9 cellular contexts compared by ENCODE assay signal in genomic region chr20:63025534-63026331, GRCh38. TPM values are rescaled to one million over a fixed set of nuclear protein-coding genes. Genes with fewer than 3 reads are reported as not detected.
DNase-seq lines count a peak whose midpoint lies in the region; ATAC-seq, FAIRE-seq and TF ChIP-seq lines count a peak whose summit lies in the region.
"Had no signal": no experiment of that assay in that cellular context is flagged by ENCODE, and none has a peak within 500 bp of the region (broad histone marks: within the 10 kb centered on the region; RNA-seq: fewer than 3 reads in every experiment).

No MANE protein-coding gene starts in this region.

- no peak for TF ChIP-seq POLR2A in H1 (IDR thresholded peaks at IDR 0.05; ENCODE audit: control extremely low read depth in 1 of 2, low read depth in 2 of 2, low read length in 2 of 2)
- no peak for TF ChIP-seq POLR2A in spleen (IDR thresholded peaks at IDR 0.05)

- H3K18ac ChIP-seq in H1 (ENCODE audit: extremely low read depth, low read length): no peak overlapping the region; the same call in 1 of the 2 replicates

- no peak for FAIRE-seq in H1 (lab: Jason Lieb, UNC)

- H3K79me2 ChIP-seq in H1 (ENCODE audit: control insufficient read depth in 1 of 2, insufficient read depth in 2 of 2, low read length in 2 of 2): no peaks in the 10 kb centered on the region

- H2BK20ac ChIP-seq in H1 (ENCODE audit: low read length): peak overlapping the region; percentile 48; the same call in 1 of the 2 replicates

- no peaks in the 10 kb centered on the region for H4K20me1 ChIP-seq in H1 (replicated peaks in 1 of 2; ENCODE audit: control insufficient read depth in 1 of 2, insufficient read depth in 2 of 2, low read length in 2 of 2)

- H3K23me2 ChIP-seq in H1 (ENCODE audit: low read depth, low read length): no peaks in the 10 kb centered on the region; the same call in 1 of the 2 replicates

- intact Hi-C loops in activated naive CD4-positive, alpha-beta T cell treated with anti-CD3 and anti-CD28 coated beads for 36 hours (cut with micrococcal nuclease): loop anchor here (2.0 kb wide), 1 partner anchor 77 kb away; no protein-coding TSS in a partner anchor
- intact Hi-C loops in spleen (cut with DNase I; ENCODE audit: low total_unique reads): no loop called here

- H2BK15ac ChIP-seq in H1 (ENCODE audit: low read length): peak overlapping the region; percentile 92; the same call in 1 of the 2 replicates

- H2BK12ac ChIP-seq in H1 (ENCODE audit: low read depth, low read length): peak overlapping the region; percentile 97; the same call in 1 of the 2 replicates

- H3K27me3 ChIP-seq in H1 (replicated peaks in 1 of 4; ENCODE audit: control insufficient read depth in 3 of 4, extremely low read depth in 1 of 4, insufficient read depth in 3 of 4, low read length in 3 of 4): peaks cover 0 to 5% (median 2%) of the 10 kb centered on the region in 4 experiments; a peak in 3 of 7 replicates
- peaks cover 7 to 98% (median 83%) of the 10 kb centered on the region in 7 donors for H3K27me3 ChIP-seq in spleen (replicated peaks in 1 of 7)

- 84% methylated on average over 39 of the region's 45 CpGs; no CpG with 5 or more reads in 1 of the 2 experiments for WGBS in H1 (ENCODE audit: extremely low coverage in 1 of 2, insufficient coverage in 1 of 2, insufficient read length in 1 of 2, insufficient replicate concordance in 2 of 2, low coverage in 1 of 2, low lambda C conversion rate in 2 of 2, missing lambda C conversion rate in 1 of 2), 2 experiments
- WGBS in spleen, 5 donors: 37 to 42% (median 40%) methylated on average over 26 to 45 of the region's 45 CpGs

- H3K4me3 ChIP-seq in H1 (ENCODE audit: extremely low read depth in 1 of 4, insufficient read depth in 2 of 4, low read depth in 3 of 4, low read length in 4 of 4) (no peak overlapping the region), spleen (peak overlapping the region in 2 of 8 donors; percentile 10 to 41)

- no peak for ATAC-seq in GM19324 (IDR thresholded peaks at IDR 0.05; ENCODE audit: low FRiP score, unreplicated experiment)

- H3K56ac ChIP-seq in H1 (replicated peaks; ENCODE audit: insufficient read length, low read depth, low read length): no peak overlapping the region

- DNase-seq in activated naive CD4-positive, alpha-beta T cell treated with anti-CD3 and anti-CD28 coated beads for 36 hours: peak; percentile 71
- no peak for DNase-seq in activated naive CD4-positive, alpha-beta T cell treated with anti-CD3 and anti-CD28 coated beads, Interleukin-2, amount 50 U/mL, for 16 hours
- no peak for DNase-seq in H1 (ENCODE audit: low read depth in 1 of 2, low spot score in 2 of 2)
- peak; percentile 74 for DNase-seq in spleen
- no peak for DNase-seq in stimulated activated CD4-positive, alpha-beta T cell treated with anti-CD3 and anti-CD28 coated beads, Interleukin-4, amount 100 ng/mL, for 4 hours
- no peak for DNase-seq in GM19240 (ENCODE audit: insufficient read length, low spot score)
- DNase-seq: activated B cell treated with CpG ODN at 0.5 μM for 24 hours had no signal

- no peak overlapping the region for H2BK120ac ChIP-seq in H1 (replicated peaks; ENCODE audit: low read depth, low read length)

- CTCF ChIA-PET in activated naive CD4-positive, alpha-beta T cell treated with anti-CD3 and anti-CD28 coated beads for 36 hours (lab: Charles Lee): interaction anchor here (1.1 to 1.4 kb wide), 2 partner anchors 53 to 73 kb away, joined by 3 to 5 read pairs; no protein-coding TSS in a partner anchor
- CTCF ChIA-PET in H1 (lab: Charles Lee; ENCODE audit: partially characterized antibody): interaction anchor here (0.9 to 2.1 kb wide), 6 partner anchors 17 to 240 kb away, joined by 3 to 8 read pairs (median 4); no protein-coding TSS in a partner anchor

- H2AFZ ChIP-seq in H1 (ENCODE audit: low read length): no peak overlapping the region

- POLR2A ChIA-PET in H1 (lab: Charles Lee; ENCODE audit: partially characterized antibody): interaction anchor here (0.5 kb wide), 1 partner anchor 26 kb away, joined by 3 read pairs; no protein-coding TSS in a partner anchor

- H3K27ac ChIP-seq in H1 (ENCODE audit: low read depth, low read length): no peak overlapping the region
- no peak overlapping the region for H3K27ac ChIP-seq in spleen

- no peak overlapping the region for H3K27ac Mint-ChIP-seq in activated naive CD4-positive, alpha-beta T cell treated with anti-CD3 and anti-CD28 coated beads for 36 hours
- H3K27ac Mint-ChIP-seq: activated B cell treated with CpG ODN at 0.5 μM for 24 hours had no signal

- no peak overlapping the region for H3K4ac ChIP-seq in H1 (replicated peaks; ENCODE audit: insufficient read length, low read depth, low read length)

- H3K23ac ChIP-seq in H1 (ENCODE audit: insufficient read length): no peak overlapping the region

- TF ChIP-seq CTCF in H1 (IDR thresholded peaks at IDR 0.05; ENCODE audit: control extremely low read depth in 1 of 3, insufficient read depth in 1 of 3, low read depth in 1 of 3, low read length in 3 of 3): no peak
- TF ChIP-seq CTCF in spleen (IDR thresholded peaks at IDR 0.05 in 8 of 11, conservative IDR thresholded peaks at IDR 0.05 in 3 of 11): no peak

- H2AK5ac ChIP-seq in H1 (ENCODE audit: low read depth, low read length): peak overlapping the region; percentile 86; the same call in 1 of the 2 replicates

- H3K9me3 ChIP-seq in H1 (ENCODE audit: insufficient read depth in 2 of 2, low read depth in 1 of 2, low read length in 1 of 2) (no peaks in the 10 kb centered on the region), spleen (peaks cover 0 to 5% (median 1%) of the 10 kb centered on the region in 8 donors)

- peak overlapping the region; percentile 21 for H3K4me3 Mint-ChIP-seq in activated naive CD4-positive, alpha-beta T cell treated with anti-CD3 and anti-CD28 coated beads for 36 hours
- H3K4me3 Mint-ChIP-seq: activated B cell treated with CpG ODN at 0.5 μM for 24 hours had no signal

- H4K8ac ChIP-seq in H1 (ENCODE audit: extremely low read depth, insufficient read depth, low read length): no peak overlapping the region; the same call in 1 of the 2 replicates

- no peaks in the 10 kb centered on the region for H3K36me3 Mint-ChIP-seq in activated naive CD4-positive, alpha-beta T cell treated with anti-CD3 and anti-CD28 coated beads for 36 hours (ENCODE audit: low read depth)

- H4K91ac ChIP-seq in H1 (replicated peaks; ENCODE audit: insufficient read length, low read length): no peak overlapping the region

- no peak overlapping the region for H4K5ac ChIP-seq in H1 (ENCODE audit: insufficient read length, low read depth, low read length)

- H3K36me3 ChIP-seq in H1 (ENCODE audit: control insufficient read depth in 2 of 4, insufficient read depth in 4 of 4, low read length in 3 of 4) (no peaks in the 10 kb centered on the region), spleen (no peaks in the 10 kb centered on the region)

- no peak for TF ChIP-seq EP300 in H1 (IDR thresholded peaks at IDR 0.05; ENCODE audit: borderline replicate concordance in 1 of 2, low read depth in 2 of 2, low read length in 2 of 2)

- H3K4me1 Mint-ChIP-seq in activated naive CD4-positive, alpha-beta T cell treated with anti-CD3 and anti-CD28 coated beads for 36 hours (ENCODE audit: low read depth): peaks cover 15% of the 10 kb centered on the region
- H3K4me1 Mint-ChIP-seq: activated B cell treated with CpG ODN at 0.5 μM for 24 hours had no signal

- no peak overlapping the region for H3K4me2 ChIP-seq in H1 (ENCODE audit: insufficient read depth in 1 of 2, low read depth in 2 of 2, low read length in 2 of 2)

- no peak overlapping the region for H3K14ac ChIP-seq in H1 (ENCODE audit: insufficient read length)

- TF ChIP-seq RAD21 in H1 (IDR thresholded peaks at IDR 0.05 in 1 of 2, conservative IDR thresholded peaks at IDR 0.05 in 1 of 2; ENCODE audit: low read depth in 2 of 2, low read length in 2 of 2): no peak

- H3K79me1 ChIP-seq in H1 (ENCODE audit: low read depth, low read length): no peaks in the 10 kb centered on the region

- H3K9ac ChIP-seq in H1 (replicated peaks in 1 of 4; ENCODE audit: extremely low read depth in 1 of 4, low read depth in 3 of 4, low read length in 3 of 4): no peak overlapping the region

- H3K4me1 ChIP-seq in H1 (replicated peaks in 1 of 4; ENCODE audit: control insufficient read depth in 3 of 4, insufficient read depth in 4 of 4, low read length in 3 of 4) (peaks cover 0 to 18% (median 11%) of the 10 kb centered on the region in 4 experiments; a peak in 5 of 7 replicates), spleen (peaks cover 8 to 27% (median 12%) of the 10 kb centered on the region in 6 donors)

- H3K27me3 Mint-ChIP-seq in activated naive CD4-positive, alpha-beta T cell treated with anti-CD3 and anti-CD28 coated beads for 36 hours (ENCODE audit: low read depth): peaks cover 8% of the 10 kb centered on the region

- H3K9me3 Mint-ChIP-seq in activated naive CD4-positive, alpha-beta T cell treated with anti-CD3 and anti-CD28 coated beads for 36 hours: no peaks in the 10 kb centered on the region
- H3K9me3 Mint-ChIP-seq: activated B cell treated with CpG ODN at 0.5 μM for 24 hours had no signal

- H2BK5ac ChIP-seq in H1 (ENCODE audit: low read depth, low read length): peak overlapping the region; percentile 16

TF ChIP-seq in PFSK-1, 5 proteins besides CTCF, POLR2A, EP300 and RAD21:
- TF ChIP-seq SIN3A (IDR thresholded peaks at IDR 0.05; ENCODE audit: borderline replicate concordance, insufficient read depth, low read length) (no peak), FOXP2 (optimal IDR thresholded peaks at IDR 0.05; ENCODE audit: borderline replicate concordance, extremely low read depth, extremely low read length, insufficient read depth) (peak; percentile 58)

TF ChIP-seq in H1, 55 proteins besides CTCF, POLR2A, EP300 and RAD21 (continues in another document):
- TF ChIP-seq JUND (IDR thresholded peaks at IDR 0.05; ENCODE audit: low read length): no peak
- TF ChIP-seq ZNF274 (IDR thresholded peaks at IDR 0.05; ENCODE audit: borderline replicate concordance, extremely low read depth, low read length): no peak

RNA-seq across cellular contexts. Expression of gene BHLHE23, which starts 19.0 kb away (rescaled TPM):
- not detected for total RNA-seq in activated naive CD4-positive, alpha-beta T cell treated with anti-CD3 and anti-CD28 coated beads for 36 hours
- 0.67 TPM for polyA plus RNA-seq in PFSK-1 (2012; ENCODE audit: insufficient read length, low read depth)
- 0.38 and 0.47 TPM in 2 replicates for total RNA-seq in H1 (2021; fragmentation: NEBNext Ultra II Directional; extraction: Animal tissue kit (Norgen Biotek cat#: 25700))
- polyA plus RNA-seq in H1 (2011; rRNA removed): 0.36 TPM in 1 of 2 replicates, not detected in the other
- polyA plus RNA-seq in H1 (2011; cell fraction: cytosol; rRNA removed): 0.14 TPM
- 0.13 TPM for polyA plus RNA-seq in H1 (2011; cell fraction: nucleus; rRNA removed)
- not detected in 4 replicates for polyA plus RNA-seq in H1 (2012, experiment 1 of 2)
- polyA plus RNA-seq in H1 (2012, experiment 2 of 2): not detected
- polyA plus RNA-seq in H1 (2013, experiment 1 of 2): 0.04 TPM
- 0.09 TPM for polyA plus RNA-seq in H1 (2013, experiment 2 of 2)
- not detected in 2 replicates for polyA minus RNA-seq in H1 (2011; rRNA and poly(A)+ RNA removed)
- 1.0 TPM for polyA minus RNA-seq in H1 (2011; cell fraction: cytosol; rRNA and poly(A)+ RNA removed)
- polyA minus RNA-seq in H1 (2011; cell fraction: nucleus; rRNA and poly(A)+ RNA removed): 0.80 TPM
- total RNA-seq in spleen: not detected
- polyA plus RNA-seq in spleen: not detected
- total RNA-seq: activated B cell treated with CpG ODN at 0.5 μM for 24 hours had no signal

Comparison
In these comparisons a context has a peak if more than half of its experiments do, and no peak if none do; other contexts are left out.
1. DNase-seq: peak in activated naive CD4-positive, alpha-beta T cell treated with anti-CD3 and anti-CD28 coated beads for 36 hours (single experiment) and spleen (single experiment); none in activated naive CD4-positive, alpha-beta T cell treated with anti-CD3 and anti-CD28 coated beads, Interleukin-2, amount 50 U/mL, for 16 hours (single experiment), H1 (0 of 2), stimulated activated CD4-positive, alpha-beta T cell treated with anti-CD3 and anti-CD28 coated beads, Interleukin-4, amount 100 ng/mL, for 4 hours (0 of 2) and GM19240 (single experiment).